Comparison of ENCODE assay signal across 10 cellular contexts in genomic region chr5:1293997-1294838, GRCh38. TPM values are rescaled to one million over a fixed set of nuclear protein-coding genes. Genes with fewer than 3 reads are reported as not detected.
DNase-seq lines count a peak whose midpoint lies in the region; ATAC-seq and TF ChIP-seq lines count a peak whose summit lies in the region.
"Had no signal": no experiment of that assay in that cellular context is flagged by ENCODE, and none has a peak within 500 bp of the region (broad histone marks: within the 10 kb centered on the region; RNA-seq: fewer than 3 reads in every experiment).

No MANE protein-coding gene starts in this region.

- no peaks in the 10 kb centered on the region for H3K9me3 Mint-ChIP-seq in activated T-cell treated with anti-CD3 and anti-CD28 coated beads, Interleukin-2, amount 50 U/mL, for 72 hours
- no peaks in the 10 kb centered on the region for H3K9me3 Mint-ChIP-seq in stimulated activated naive CD8-positive, alpha-beta T cell treated with anti-CD3 and anti-CD28 coated beads, Interleukin-15, Interleukin-2, amounts not matched to agents 100 ng/mL and 50 ng/mL, for 24 hours
- no peaks in the 10 kb centered on the region for H3K9me3 Mint-ChIP-seq in Calu3 (ENCODE audit: low read depth, unreplicated experiment)

- TF ChIP-seq CTCF in Calu3 (IDR thresholded peaks at IDR 0.05; ENCODE audit: unreplicated experiment) = no peak

- no TSS peak for BruUV-seq in Calu3 (replicated peaks; lab: Mats Ljungman, UMichigan)

- peaks cover 7% of the 10 kb centered on the region for H3K4me1 Mint-ChIP-seq in activated T-cell treated with anti-CD3 and anti-CD28 coated beads, Interleukin-2, amount 50 U/mL, for 72 hours (ENCODE audit: low read depth)
- peaks cover 14% of the 10 kb centered on the region for H3K4me1 Mint-ChIP-seq in stimulated activated naive CD8-positive, alpha-beta T cell treated with anti-CD3 and anti-CD28 coated beads, Interleukin-15, Interleukin-2, amounts not matched to agents 100 ng/mL and 50 ng/mL, for 24 hours (ENCODE audit: low read depth)
- no peaks in the 10 kb centered on the region for H3K4me1 Mint-ChIP-seq in Calu3 (ENCODE audit: low read depth, unreplicated experiment)

- ATAC-seq in activated T-cell treated with anti-CD3 and anti-CD28 coated beads, Interleukin-2, amount 50 U/mL, for 72 hours (replicated peaks in 1 of 2) = peak; percentile 32 to 48
- ATAC-seq in GM21825 (IDR thresholded peaks at IDR 0.05; ENCODE audit: unreplicated experiment) = no peak
- no peak for ATAC-seq in GM18519 (IDR thresholded peaks at IDR 0.05; ENCODE audit: low FRiP score, unreplicated experiment)

- peak overlapping the region; percentile 55 for H3K4me3 ChIP-seq in iPS-11a (ENCODE audit: low read depth, low read length)

- no peak overlapping the region for H3K27ac Mint-ChIP-seq in activated T-cell treated with anti-CD3 and anti-CD28 coated beads, Interleukin-2, amount 50 U/mL, for 72 hours
- no peak overlapping the region for H3K27ac Mint-ChIP-seq in stimulated activated naive CD8-positive, alpha-beta T cell treated with anti-CD3 and anti-CD28 coated beads, Interleukin-15, Interleukin-2, amounts not matched to agents 100 ng/mL and 50 ng/mL, for 24 hours
- no peak overlapping the region for H3K27ac Mint-ChIP-seq in Calu3 (ENCODE audit: unreplicated experiment)

- no peaks in the 10 kb centered on the region for H3K36me3 Mint-ChIP-seq in activated T-cell treated with anti-CD3 and anti-CD28 coated beads, Interleukin-2, amount 50 U/mL, for 72 hours (ENCODE audit: insufficient read depth in 2 of 2)
- no peaks in the 10 kb centered on the region for H3K36me3 Mint-ChIP-seq in stimulated activated naive CD8-positive, alpha-beta T cell treated with anti-CD3 and anti-CD28 coated beads, Interleukin-15, Interleukin-2, amounts not matched to agents 100 ng/mL and 50 ng/mL, for 24 hours (ENCODE audit: low read depth)
- no peaks in the 10 kb centered on the region for H3K36me3 Mint-ChIP-seq in Calu3 (ENCODE audit: insufficient read depth, unreplicated experiment)

- CTCF ChIA-PET in Calu3 (lab: Charles Lee) = no interaction called here

- no peak for DNase-seq in activated T-cell treated with anti-CD3 and anti-CD28 coated beads, Interleukin-2, amount 50 U/mL, for 72 hours
- no peak for DNase-seq in activated T-cell treated with anti-CD3 and anti-CD28 coated beads, Interleukin-2, amount 50 U/mL, for 1 hour
- DNase-seq in NCI-H69 (lab: John Stamatoyannopoulos, UW) = peak; percentile 76
- DNase-seq in Calu3 = no peak

- intact Hi-C loops in Calu3 (cut with micrococcal nuclease; ENCODE audit: unreplicated experiment) = no loop called here

- peak overlapping the region; percentile 60 to 67 for H3K4me3 Mint-ChIP-seq in activated T-cell treated with anti-CD3 and anti-CD28 coated beads, Interleukin-2, amount 50 U/mL, for 72 hours
- peak overlapping the region; percentile 66 for H3K4me3 Mint-ChIP-seq in stimulated activated naive CD8-positive, alpha-beta T cell treated with anti-CD3 and anti-CD28 coated beads, Interleukin-15, Interleukin-2, amounts not matched to agents 100 ng/mL and 50 ng/mL, for 24 hours
- H3K4me3 Mint-ChIP-seq in Calu3 (ENCODE audit: low read depth, unreplicated experiment) = no peak overlapping the region

- H3K27me3 Mint-ChIP-seq in activated T-cell treated with anti-CD3 and anti-CD28 coated beads, Interleukin-2, amount 50 U/mL, for 72 hours (ENCODE audit: low read depth) = no peaks in the 10 kb centered on the region
- no peaks in the 10 kb centered on the region for H3K27me3 Mint-ChIP-seq in stimulated activated naive CD8-positive, alpha-beta T cell treated with anti-CD3 and anti-CD28 coated beads, Interleukin-15, Interleukin-2, amounts not matched to agents 100 ng/mL and 50 ng/mL, for 24 hours
- peaks cover 22% of the 10 kb centered on the region for H3K27me3 Mint-ChIP-seq in Calu3 (ENCODE audit: unreplicated experiment)

RNA-seq across cellular contexts. Expression of gene TERT, which starts 0.7 kb away (rescaled TPM):
- 1 to 10 TPM; 2.5 to 5.1 TPM for total RNA-seq in activated T-cell treated with anti-CD3 and anti-CD28 coated beads, Interleukin-2, amount 50 U/mL, for 72 hours
- total RNA-seq in Calu3 (2022) = 2.1 and 2.3 TPM in 2 replicates
- total RNA-seq: glomerular endothelial cell, renal cortical epithelial cell had no signal

RNA-seq across cellular contexts. Expression of gene CLPTM1L, which starts 50.7 kb away (rescaled TPM):
- total RNA-seq in activated T-cell treated with anti-CD3 and anti-CD28 coated beads, Interleukin-2, amount 50 U/mL, for 72 hours = 10 to 100 TPM; 78.6 to 80.2 TPM
- total RNA-seq in Calu3 (2022) = 120 and 127 TPM in 2 replicates

Comparison
In these comparisons a context has a peak if more than half of its experiments do, and no peak if none do; other contexts are left out.
1. ATAC-seq: peak in activated T-cell treated with anti-CD3 and anti-CD28 coated beads, Interleukin-2, amount 50 U/mL, for 72 hours (2 of 2); none in GM21825 (single experiment) and GM18519 (single experiment).